ENCODE assay signal across 2 cellular contexts in the genomic region with DNA sequence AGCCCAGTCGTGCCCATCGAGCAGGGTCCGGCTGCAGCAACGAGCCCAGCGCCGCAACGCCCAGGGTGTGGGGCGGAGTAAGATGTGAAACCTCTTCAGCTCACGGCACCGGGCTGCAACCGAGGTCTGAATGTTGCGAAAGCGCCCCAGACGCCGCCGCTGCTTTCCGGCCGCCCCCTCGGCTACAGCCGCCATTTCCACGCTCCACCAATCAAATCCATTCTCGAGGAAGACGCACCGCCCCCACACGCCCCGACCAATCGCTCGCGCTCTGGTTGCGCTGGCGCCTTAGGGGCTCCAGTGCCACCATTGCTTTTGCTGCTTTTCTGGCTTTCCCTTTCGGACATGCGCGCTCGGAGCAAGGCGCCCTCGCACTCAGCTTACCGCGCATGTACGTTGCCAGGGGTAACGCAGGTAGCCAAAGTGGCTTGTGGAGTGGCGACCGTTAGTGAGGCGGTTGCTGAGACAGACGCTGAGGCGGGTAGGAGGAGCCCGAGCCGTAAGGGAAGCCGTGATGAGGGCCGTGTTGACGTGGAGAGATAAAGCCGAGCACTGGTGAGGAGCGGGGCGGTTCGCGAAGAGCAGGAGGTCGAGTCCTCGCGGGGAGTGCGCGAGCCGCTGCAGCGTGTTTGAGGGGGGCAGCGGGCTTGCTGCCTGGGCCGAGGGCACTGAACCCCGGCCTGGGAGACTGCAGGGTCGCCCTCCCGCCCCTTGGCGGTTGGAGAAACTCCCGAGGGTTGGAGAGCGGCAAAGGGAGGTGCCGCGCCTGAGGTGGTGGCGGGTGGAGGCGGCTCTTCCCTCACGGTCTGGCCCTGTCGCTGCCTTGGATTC.
TF ChIP-seq lines count a peak whose summit lies in the region.

A gene with protein sequence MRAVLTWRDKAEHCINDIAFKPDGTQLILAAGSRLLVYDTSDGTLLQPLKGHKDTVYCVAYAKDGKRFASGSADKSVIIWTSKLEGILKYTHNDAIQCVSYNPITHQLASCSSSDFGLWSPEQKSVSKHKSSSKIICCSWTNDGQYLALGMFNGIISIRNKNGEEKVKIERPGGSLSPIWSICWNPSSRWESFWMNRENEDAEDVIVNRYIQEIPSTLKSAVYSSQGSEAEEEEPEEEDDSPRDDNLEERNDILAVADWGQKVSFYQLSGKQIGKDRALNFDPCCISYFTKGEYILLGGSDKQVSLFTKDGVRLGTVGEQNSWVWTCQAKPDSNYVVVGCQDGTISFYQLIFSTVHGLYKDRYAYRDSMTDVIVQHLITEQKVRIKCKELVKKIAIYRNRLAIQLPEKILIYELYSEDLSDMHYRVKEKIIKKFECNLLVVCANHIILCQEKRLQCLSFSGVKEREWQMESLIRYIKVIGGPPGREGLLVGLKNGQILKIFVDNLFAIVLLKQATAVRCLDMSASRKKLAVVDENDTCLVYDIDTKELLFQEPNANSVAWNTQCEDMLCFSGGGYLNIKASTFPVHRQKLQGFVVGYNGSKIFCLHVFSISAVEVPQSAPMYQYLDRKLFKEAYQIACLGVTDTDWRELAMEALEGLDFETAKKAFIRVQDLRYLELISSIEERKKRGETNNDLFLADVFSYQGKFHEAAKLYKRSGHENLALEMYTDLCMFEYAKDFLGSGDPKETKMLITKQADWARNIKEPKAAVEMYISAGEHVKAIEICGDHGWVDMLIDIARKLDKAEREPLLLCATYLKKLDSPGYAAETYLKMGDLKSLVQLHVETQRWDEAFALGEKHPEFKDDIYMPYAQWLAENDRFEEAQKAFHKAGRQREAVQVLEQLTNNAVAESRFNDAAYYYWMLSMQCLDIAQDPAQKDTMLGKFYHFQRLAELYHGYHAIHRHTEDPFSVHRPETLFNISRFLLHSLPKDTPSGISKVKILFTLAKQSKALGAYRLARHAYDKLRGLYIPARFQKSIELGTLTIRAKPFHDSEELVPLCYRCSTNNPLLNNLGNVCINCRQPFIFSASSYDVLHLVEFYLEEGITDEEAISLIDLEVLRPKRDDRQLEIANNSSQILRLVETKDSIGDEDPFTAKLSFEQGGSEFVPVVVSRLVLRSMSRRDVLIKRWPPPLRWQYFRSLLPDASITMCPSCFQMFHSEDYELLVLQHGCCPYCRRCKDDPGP (plus strand): TSS at position 408 of the 831 bp plus-strand sequence. CDS start 107 bp downstream, at position 515.
A gene (minus strand): TSS at position 132 of the 831 bp plus-strand sequence. CDS start 115 bp downstream, at position 17.

TF ChIP-seq in HCT116, 20 proteins besides CTCF, POLR2A, EP300 and RAD21:
- TF ChIP-seq SRF (IDR thresholded peaks at IDR 0.05; ENCODE audit: low read depth) (no peak), ZFX (IDR thresholded peaks at IDR 0.05) (peak; percentile 34; the same call in 1 of the 2 replicates), EZH2phosphoT487 (IDR thresholded peaks at IDR 0.05; ENCODE audit: borderline replicate concordance) (no peak), FOSL1 (IDR thresholded peaks at IDR 0.05; ENCODE audit: low read depth) (no peak), SP1 (IDR thresholded peaks at IDR 0.05; ENCODE audit: low read depth) (peak; percentile 88), CEBPB (IDR thresholded peaks at IDR 0.05; ENCODE audit: low read depth) (peak; percentile 97), SIN3A (IDR thresholded peaks at IDR 0.05; ENCODE audit: low read depth) (peak; percentile 90), EGR1 (IDR thresholded peaks at IDR 0.05; ENCODE audit: low read depth) (peak; percentile 99), YY1 (IDR thresholded peaks at IDR 0.05; ENCODE audit: extremely low read depth, insufficient replicate concordance, low read depth, low read length) (peak; percentile 90), POLR2AphosphoS5 (IDR thresholded peaks at IDR 0.05; ENCODE audit: low read depth, low read length) (peak; percentile 69)
- TF ChIP-seq, protein P1, sequence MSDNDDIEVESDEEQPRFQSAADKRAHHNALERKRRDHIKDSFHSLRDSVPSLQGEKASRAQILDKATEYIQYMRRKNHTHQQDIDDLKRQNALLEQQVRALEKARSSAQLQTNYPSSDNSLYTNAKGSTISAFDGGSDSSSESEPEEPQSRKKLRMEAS (IDR thresholded peaks at IDR 0.05): peak; percentile 18; the same call in 1 of the 2 replicates
- TF ChIP-seq, protein P2, sequence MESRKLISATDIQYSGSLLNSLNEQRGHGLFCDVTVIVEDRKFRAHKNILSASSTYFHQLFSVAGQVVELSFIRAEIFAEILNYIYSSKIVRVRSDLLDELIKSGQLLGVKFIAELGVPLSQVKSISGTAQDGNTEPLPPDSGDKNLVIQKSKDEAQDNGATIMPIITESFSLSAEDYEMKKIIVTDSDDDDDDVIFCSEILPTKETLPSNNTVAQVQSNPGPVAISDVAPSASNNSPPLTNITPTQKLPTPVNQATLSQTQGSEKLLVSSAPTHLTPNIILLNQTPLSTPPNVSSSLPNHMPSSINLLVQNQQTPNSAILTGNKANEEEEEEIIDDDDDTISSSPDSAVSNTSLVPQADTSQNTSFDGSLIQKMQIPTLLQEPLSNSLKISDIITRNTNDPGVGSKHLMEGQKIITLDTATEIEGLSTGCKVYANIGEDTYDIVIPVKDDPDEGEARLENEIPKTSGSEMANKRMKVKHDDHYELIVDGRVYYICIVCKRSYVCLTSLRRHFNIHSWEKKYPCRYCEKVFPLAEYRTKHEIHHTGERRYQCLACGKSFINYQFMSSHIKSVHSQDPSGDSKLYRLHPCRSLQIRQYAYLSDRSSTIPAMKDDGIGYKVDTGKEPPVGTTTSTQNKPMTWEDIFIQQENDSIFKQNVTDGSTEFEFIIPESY (IDR thresholded peaks at IDR 0.05; ENCODE audit: extremely low read depth, insufficient replicate concordance, low read length): no peak
- TF ChIP-seq, protein P3, sequence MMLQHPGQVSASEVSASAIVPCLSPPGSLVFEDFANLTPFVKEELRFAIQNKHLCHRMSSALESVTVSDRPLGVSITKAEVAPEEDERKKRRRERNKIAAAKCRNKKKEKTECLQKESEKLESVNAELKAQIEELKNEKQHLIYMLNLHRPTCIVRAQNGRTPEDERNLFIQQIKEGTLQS (IDR thresholded peaks at IDR 0.05): no peak

TF ChIP-seq in neural cell, 6 proteins besides CTCF, POLR2A, EP300 and RAD21:
- TF ChIP-seq MXI1 (conservative IDR thresholded peaks at IDR 0.05; ENCODE audit: poor library complexity, severe bottlenecking) (peak; percentile 89), TAF1 (IDR thresholded peaks at IDR 0.05; ENCODE audit: low read depth) (peak; percentile 24), SMC3 (conservative IDR thresholded peaks at IDR 0.05; ENCODE audit: poor library complexity) (peak; percentile 43), EZH2 (IDR thresholded peaks at IDR 0.05; ENCODE audit: borderline replicate concordance, insufficient read depth, low read length, poor library complexity, severe bottlenecking) (no peak), POLR2AphosphoS5 (IDR thresholded peaks at IDR 0.05) (peak; percentile 73)
- TF ChIP-seq, protein P4, sequence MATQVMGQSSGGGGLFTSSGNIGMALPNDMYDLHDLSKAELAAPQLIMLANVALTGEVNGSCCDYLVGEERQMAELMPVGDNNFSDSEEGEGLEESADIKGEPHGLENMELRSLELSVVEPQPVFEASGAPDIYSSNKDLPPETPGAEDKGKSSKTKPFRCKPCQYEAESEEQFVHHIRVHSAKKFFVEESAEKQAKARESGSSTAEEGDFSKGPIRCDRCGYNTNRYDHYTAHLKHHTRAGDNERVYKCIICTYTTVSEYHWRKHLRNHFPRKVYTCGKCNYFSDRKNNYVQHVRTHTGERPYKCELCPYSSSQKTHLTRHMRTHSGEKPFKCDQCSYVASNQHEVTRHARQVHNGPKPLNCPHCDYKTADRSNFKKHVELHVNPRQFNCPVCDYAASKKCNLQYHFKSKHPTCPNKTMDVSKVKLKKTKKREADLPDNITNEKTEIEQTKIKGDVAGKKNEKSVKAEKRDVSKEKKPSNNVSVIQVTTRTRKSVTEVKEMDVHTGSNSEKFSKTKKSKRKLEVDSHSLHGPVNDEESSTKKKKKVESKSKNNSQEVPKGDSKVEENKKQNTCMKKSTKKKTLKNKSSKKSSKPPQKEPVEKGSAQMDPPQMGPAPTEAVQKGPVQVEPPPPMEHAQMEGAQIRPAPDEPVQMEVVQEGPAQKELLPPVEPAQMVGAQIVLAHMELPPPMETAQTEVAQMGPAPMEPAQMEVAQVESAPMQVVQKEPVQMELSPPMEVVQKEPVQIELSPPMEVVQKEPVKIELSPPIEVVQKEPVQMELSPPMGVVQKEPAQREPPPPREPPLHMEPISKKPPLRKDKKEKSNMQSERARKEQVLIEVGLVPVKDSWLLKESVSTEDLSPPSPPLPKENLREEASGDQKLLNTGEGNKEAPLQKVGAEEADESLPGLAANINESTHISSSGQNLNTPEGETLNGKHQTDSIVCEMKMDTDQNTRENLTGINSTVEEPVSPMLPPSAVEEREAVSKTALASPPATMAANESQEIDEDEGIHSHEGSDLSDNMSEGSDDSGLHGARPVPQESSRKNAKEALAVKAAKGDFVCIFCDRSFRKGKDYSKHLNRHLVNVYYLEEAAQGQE (IDR thresholded peaks at IDR 0.05; ENCODE audit: borderline replicate concordance): peak; percentile 33
TF ChIP-seq in neural cell: peak in this region for 5.
